Comparison of ENCODE assay signal across 8 cellular contexts in genomic region chr19:14089412-14089661, GRCh38. TPM values are rescaled to one million over a fixed set of nuclear protein-coding genes. Genes with fewer than 3 reads are reported as not detected.
A peak's percentile ranks its signal among the peaks of the same experiment; 100 is the strongest.
DNase-seq lines count a peak whose midpoint lies in the region; ATAC-seq, FAIRE-seq and TF ChIP-seq lines count a peak whose summit lies in the region.

No MANE protein-coding gene starts in this region.

- in situ Hi-C loops in gastrocnemius medialis (cut with MboI; ENCODE audit: low sequenced_read_pairs in 4 of 4) = loop anchor here in 1 of 4 donors (10.0 kb wide), 1 partner anchor 305 kb away; no protein-coding TSS in a partner anchor

- intact Hi-C loops in gastrocnemius medialis (cut with DNase I; ENCODE audit: low total_unique reads) = no loop called here

- DNase-seq in GM18507 (ENCODE audit: extremely low spot score, insufficient read length, low read depth) = no peak
- DNase-seq in Peyer's patch = no peak
- peak; percentile 35 to 36 for DNase-seq in fibroblast of lung (ENCODE audit: low read depth in 2 of 2)
- no peak for DNase-seq in gastrocnemius medialis
- no peak for DNase-seq in HUDEP-2 (lab: John Stamatoyannopoulos, UW; ENCODE audit: unreplicated experiment in 76 of 76)
- no peak for DNase-seq in cerebellum (ENCODE audit: low spot score)
- no peak for DNase-seq in NCI-H1436 treated with DMSO at 0.1 percent for 48 hours (lab: John Stamatoyannopoulos, UW)
- DNase-seq in GM03348 (ENCODE audit: low spot score) = no peak

- H3K4me3 ChIP-seq in Peyer's patch (peak overlapping the region; percentile 7 to 99 (median 88)), fibroblast of lung (replicated peaks in 1 of 4; ENCODE audit: control extremely low read depth in 1 of 4, insufficient read depth in 1 of 4, low read depth in 3 of 4, low read length in 4 of 4) (peak overlapping the region; percentile 35 to 61 (median 52)), gastrocnemius medialis (peak overlapping the region; percentile 25 to 76 (median 52))

- FAIRE-seq in GM18507 (lab: Jason Lieb, UNC) = peak; percentile 48

- H3K27ac ChIP-seq in Peyer's patch = peak overlapping the region in 3 of 4 donors; percentile 31 to 99 (median 97)
- no peak overlapping the region for H3K27ac ChIP-seq in fibroblast of lung (ENCODE audit: insufficient read depth, low read length)
- H3K27ac ChIP-seq in gastrocnemius medialis = peak overlapping the region; percentile 70 to 92 (median 87)

- TF ChIP-seq POLR2A in Peyer's patch (IDR thresholded peaks at IDR 0.05) (no peak), gastrocnemius medialis (IDR thresholded peaks at IDR 0.05) (no peak)

- H3K4me2 ChIP-seq in fibroblast of lung (ENCODE audit: extremely low read depth, insufficient read depth, low read length) = peak overlapping the region; percentile 82

- H3K9ac ChIP-seq in fibroblast of lung (ENCODE audit: insufficient read depth, low read length) = peak overlapping the region; percentile 7

- H3K4me1 ChIP-seq in Peyer's patch (peaks cover 0 to 12% (median 6%) of the 10 kb centered on the region in 4 donors), fibroblast of lung (ENCODE audit: control insufficient read depth, extremely low read depth, insufficient read depth, low read length) (peaks cover 2% of the 10 kb centered on the region), gastrocnemius medialis (peaks cover 0 to 5% of the 10 kb centered on the region in 2 donors)

- H4K20me1 ChIP-seq in fibroblast of lung (ENCODE audit: control insufficient read depth, extremely low read depth, insufficient read depth, low read length) = no peaks in the 10 kb centered on the region

- H3K79me2 ChIP-seq in fibroblast of lung (ENCODE audit: control insufficient read depth, insufficient read depth, low read length) = no peaks in the 10 kb centered on the region

- H3K9me3 ChIP-seq in Peyer's patch (peaks cover 0 to 6% (median 0%) of the 10 kb centered on the region in 4 donors), fibroblast of lung (ENCODE audit: control insufficient read depth, insufficient read depth, low read depth, low read length) (no peaks in the 10 kb centered on the region), gastrocnemius medialis (peaks cover 0 to 9% (median 7%) of the 10 kb centered on the region in 3 donors)

- H3K36me3 ChIP-seq in Peyer's patch (peaks cover 0 to 12% (median 0%) of the 10 kb centered on the region in 3 donors), fibroblast of lung (ENCODE audit: control insufficient read depth, insufficient read depth, low read length) (peaks cover 11% of the 10 kb centered on the region), gastrocnemius medialis (peaks cover 0 to 13% of the 10 kb centered on the region in 2 donors)

- no peak overlapping the region for H2AFZ ChIP-seq in fibroblast of lung (ENCODE audit: low read length)

- H3K27me3 ChIP-seq in Peyer's patch = no peaks in the 10 kb centered on the region
- no peaks in the 10 kb centered on the region for H3K27me3 ChIP-seq in fibroblast of lung (ENCODE audit: control insufficient read depth, insufficient read depth, low read length)
- no peaks in the 10 kb centered on the region for H3K27me3 ChIP-seq in gastrocnemius medialis

- ATAC-seq in gastrocnemius medialis = no peak

- TF ChIP-seq CTCF in Peyer's patch (IDR thresholded peaks at IDR 0.05) (no peak), fibroblast of lung (conservative IDR thresholded peaks at IDR 0.05 in 1 of 2, IDR thresholded peaks at IDR 0.05 in 1 of 2; ENCODE audit: low read depth in 1 of 2, low read length in 2 of 2) (peak; percentile 21 to 25), gastrocnemius medialis (IDR thresholded peaks at IDR 0.05 in 4 of 5, conservative IDR thresholded peaks at IDR 0.05 in 1 of 5) (no peak)

RNA-seq across cellular contexts. Expression of gene SAMD1, which starts 1.2 kb away (rescaled TPM):
- total RNA-seq in Peyer's patch (10 to 100 TPM; 28.9 to 64.4 (median 33.9) TPM), fibroblast of lung (19.0 and 24.1 TPM in 2 replicates), gastrocnemius medialis (10 to 100 TPM; 15.1 to 71.8 (median 40.2) TPM), cerebellum (14.5 TPM)
- polyA plus RNA-seq in fibroblast of lung = 7.3 and 14.5 TPM in 2 replicates
- polyA plus RNA-seq in fibroblast of lung (2012) = 17.3 and 32.4 TPM in 2 replicates
- 20.4 and 24.4 TPM in 2 replicates for polyA minus RNA-seq in fibroblast of lung (ENCODE audit: low replicate concordance)

RNA-seq across cellular contexts. Expression of gene C19orf67, which starts 3.8 kb away (rescaled TPM):
- total RNA-seq in Peyer's patch (not detected), fibroblast of lung (not detected in 2 replicates), gastrocnemius medialis (not detected), cerebellum (not detected)
- polyA plus RNA-seq in fibroblast of lung = not detected in 2 replicates
- polyA plus RNA-seq in fibroblast of lung (2012) = not detected in 2 replicates
- not detected in 2 replicates for polyA minus RNA-seq in fibroblast of lung (ENCODE audit: low replicate concordance)

RNA-seq across cellular contexts. Expression of gene MISP3, which starts 16.8 kb away (rescaled TPM):
- total RNA-seq in Peyer's patch = 10 to 100 TPM; 25.6 to 58.5 (median 40.7) TPM
- total RNA-seq in fibroblast of lung = 0.77 and 0.83 TPM in 2 replicates
- polyA plus RNA-seq in fibroblast of lung = 0.33 and 0.41 TPM in 2 replicates
- polyA plus RNA-seq in fibroblast of lung (2012) = 0.55 and 0.67 TPM in 2 replicates
- polyA minus RNA-seq in fibroblast of lung (ENCODE audit: low replicate concordance) = not detected in 2 replicates
- 1 to 10 TPM; 1.8 to 8.0 (median 5.7) TPM for total RNA-seq in gastrocnemius medialis
- 1.5 TPM for total RNA-seq in cerebellum

RNA-seq across cellular contexts. Expression of gene PALM3, which starts 27.5 kb away (rescaled TPM):
- total RNA-seq in Peyer's patch (under 1 TPM in 2 of 4 donors, not detected in 2; 0.53 to 0.54 TPM), fibroblast of lung (0.51 and 1.3 TPM in 2 replicates), gastrocnemius medialis (not detected), cerebellum (2.2 TPM)
- 0.02 and 0.20 TPM in 2 replicates for polyA plus RNA-seq in fibroblast of lung
- polyA plus RNA-seq in fibroblast of lung (2012) = 0.50 and 2.0 TPM in 2 replicates
- polyA minus RNA-seq in fibroblast of lung (ENCODE audit: low replicate concordance) = 0.27 TPM in 1 of 2 replicates, not detected in the other

RNA-seq across cellular contexts. Expression of gene PRKACA, which starts 28.2 kb away (rescaled TPM):
- total RNA-seq in Peyer's patch (10 to 100 TPM; 18.2 to 39.8 (median 30.0) TPM), fibroblast of lung (30.6 and 43.6 TPM in 2 replicates), gastrocnemius medialis (100 to 1,000 TPM in 3 of 4 donors, 10 to 100 TPM in 1; 74.7 to 180 (median 147) TPM), cerebellum (27.7 TPM)
- polyA plus RNA-seq in fibroblast of lung = 67.4 and 104 TPM in 2 replicates
- polyA plus RNA-seq in fibroblast of lung (2012) = 82.7 and 108 TPM in 2 replicates
- polyA minus RNA-seq in fibroblast of lung (ENCODE audit: low replicate concordance) = 109 and 215 TPM in 2 replicates

Comparison
In these comparisons a context has a peak if more than half of its experiments do, and no peak if none do; other contexts are left out.
1. DNase-seq: peak in fibroblast of lung (2 of 2); none in GM18507 (single experiment), Peyer's patch (0 of 3), gastrocnemius medialis (0 of 2), HUDEP-2 (0 of 76), cerebellum (single experiment), NCI-H1436 treated with DMSO at 0.1 percent for 48 hours (single experiment) and GM03348 (single experiment).
2. CTCF ChIP-seq: peak in fibroblast of lung (2 of 2); none in Peyer's patch (0 of 6) and gastrocnemius medialis (0 of 5).
3. Peak in every context shown above with its lines, with median percentiles within 50 percentile points of each other: H3K4me3 ChIP-seq.